Comparison of ENCODE assay signal across 9 cellular contexts in the genomic region with DNA sequence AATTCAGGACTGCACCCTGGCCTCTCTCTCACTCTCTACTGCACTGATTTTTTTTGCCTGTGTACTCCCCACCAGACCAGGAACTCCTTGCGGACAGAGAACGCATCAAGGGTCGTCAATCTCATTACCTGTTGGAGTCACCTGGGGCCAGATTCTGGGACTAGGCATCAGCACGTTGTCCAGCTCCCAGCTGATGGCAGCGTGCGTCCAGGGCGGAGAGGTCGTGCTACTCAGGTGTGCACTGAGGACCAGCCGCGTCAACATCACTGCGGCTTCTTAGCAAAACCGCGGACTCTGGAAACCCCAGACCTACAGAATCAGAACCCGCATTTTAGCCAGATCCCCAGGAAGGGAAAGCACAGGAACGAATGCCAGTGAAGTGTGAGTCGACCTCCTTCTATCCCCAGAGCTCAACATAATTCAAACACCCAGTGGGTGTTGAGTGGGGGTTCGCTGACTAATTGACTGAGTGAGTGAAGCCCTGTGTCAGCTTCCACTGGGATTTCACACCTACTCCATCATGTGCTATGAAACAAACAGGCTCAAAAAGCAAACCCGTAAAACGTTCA. TPM values are rescaled to one million over a fixed set of nuclear protein-coding genes. Genes with fewer than 3 reads are reported as not detected.
DNase-seq lines count a peak whose midpoint lies in the region; ATAC-seq and TF ChIP-seq lines count a peak whose summit lies in the region.
"Had no signal": no experiment of that assay in that cellular context is flagged by ENCODE, and none has a peak within 500 bp of the region (broad histone marks: within the 10 kb centered on the region; RNA-seq: fewer than 3 reads in every experiment).

No MANE protein-coding gene starts in this region.

- POLR2A ChIA-PET in activated CD4-positive, alpha-beta T cell treated with anti-CD3 and anti-CD28 coated beads, Interleukin-2, amount 10 ng/mL, durations not matched to agents 7 days and 5 days (lab: Charles Lee): no interaction called here

- H3K27ac ChIP-seq in SJCRH30: peak overlapping the region; percentile 97
- H3K27ac ChIP-seq in hepatocyte: no peak overlapping the region
- H3K27ac ChIP-seq in smooth muscle cell (ENCODE audit: low read depth): no peak overlapping the region

- H3F3A ChIP-seq in smooth muscle cell (ENCODE audit: low read depth): peaks cover 13% of the 10 kb centered on the region

- H3K36me3 Mint-ChIP-seq in activated CD4-positive, alpha-beta T cell treated with anti-CD3 and anti-CD28 coated beads, Interleukin-2, amount 10 ng/mL, durations not matched to agents 7 days and 5 days (ENCODE audit: low read depth): no peaks in the 10 kb centered on the region
- H3K36me3 Mint-ChIP-seq in activated T-helper 2 cell treated with anti-CD3 and anti-CD28 coated beads, Interferon-gamma antibody, Interleukin-2, Interleukin-4, amounts not matched to agents 10 μg/mL and 5 μg/mL and 100 μg/mL, durations not matched to agents 14 hours and 24 hours and 36 hours (ENCODE audit: low read depth): no peaks in the 10 kb centered on the region

- H3K4me3 ChIP-seq in SJCRH30 (peak overlapping the region; percentile 60), hepatocyte (no peak overlapping the region), smooth muscle cell (peak overlapping the region; percentile 57)

- peaks cover 14% of the 10 kb centered on the region for H3K4me1 Mint-ChIP-seq in activated CD4-positive, alpha-beta T cell treated with anti-CD3 and anti-CD28 coated beads, Interleukin-2, amount 10 ng/mL, durations not matched to agents 7 days and 5 days
- peaks cover 5% of the 10 kb centered on the region for H3K4me1 Mint-ChIP-seq in activated T-helper 2 cell treated with anti-CD3 and anti-CD28 coated beads, Interferon-gamma antibody, Interleukin-2, Interleukin-4, amounts not matched to agents 10 μg/mL and 5 μg/mL and 100 μg/mL, durations not matched to agents 14 hours and 24 hours and 36 hours (ENCODE audit: low read depth)

- H3K79me2 ChIP-seq in hepatocyte (no peaks in the 10 kb centered on the region), smooth muscle cell (ENCODE audit: low read depth) (no peaks in the 10 kb centered on the region)

- H3K27me3 ChIP-seq in SJCRH30: no peaks in the 10 kb centered on the region
- H3K27me3 ChIP-seq in hepatocyte: peaks cover 56% of the 10 kb centered on the region
- H3K27me3 ChIP-seq in smooth muscle cell (ENCODE audit: low read depth): peaks cover 35% of the 10 kb centered on the region

- no peaks in the 10 kb centered on the region for H3K9me3 Mint-ChIP-seq in activated CD4-positive, alpha-beta T cell treated with anti-CD3 and anti-CD28 coated beads, Interleukin-2, amount 10 ng/mL, durations not matched to agents 7 days and 5 days
- H3K9me3 Mint-ChIP-seq in activated T-helper 2 cell treated with anti-CD3 and anti-CD28 coated beads, Interferon-gamma antibody, Interleukin-2, Interleukin-4, amounts not matched to agents 10 μg/mL and 5 μg/mL and 100 μg/mL, durations not matched to agents 14 hours and 24 hours and 36 hours: no peaks in the 10 kb centered on the region

- DNase-seq in activated CD4-positive, alpha-beta T cell treated with anti-CD3 and anti-CD28 coated beads, Interleukin-2, amount 10 ng/mL, durations not matched to agents 7 days and 5 days: no peak
- no peak for DNase-seq in activated CD4-positive, alpha-beta T cell treated with anti-CD3 and anti-CD28 coated beads for 4 hours
- DNase-seq in SJCRH30 (no peak), hepatocyte (ENCODE audit: low spot score) (no peak), smooth muscle cell (lab: John Stamatoyannopoulos, UW; ENCODE audit: unreplicated experiment) (no peak), T1000 (lab: John Stamatoyannopoulos, UW) (no peak)
- no peak for DNase-seq in activated T-helper 2 cell treated with anti-CD3 and anti-CD28 coated beads, Interferon-gamma antibody, Interleukin-2, Interleukin-4, amounts not matched to agents 10 μg/mL and 5 μg/mL and 100 μg/mL, durations not matched to agents 14 hours and 24 hours and 36 hours (ENCODE audit: low spot score)

- CTCF ChIA-PET in activated CD4-positive, alpha-beta T cell treated with anti-CD3 and anti-CD28 coated beads, Interleukin-2, amount 10 ng/mL, durations not matched to agents 7 days and 5 days (lab: Charles Lee): interaction anchor here (0.6 to 1.4 kb wide), 2 partner anchors 15 to 52 kb away, joined by 3 read pairs; no protein-coding TSS in a partner anchor

- no peak overlapping the region for H3K27ac Mint-ChIP-seq in activated CD4-positive, alpha-beta T cell treated with anti-CD3 and anti-CD28 coated beads, Interleukin-2, amount 10 ng/mL, durations not matched to agents 7 days and 5 days
- no peak overlapping the region for H3K27ac Mint-ChIP-seq in activated T-helper 2 cell treated with anti-CD3 and anti-CD28 coated beads, Interferon-gamma antibody, Interleukin-2, Interleukin-4, amounts not matched to agents 10 μg/mL and 5 μg/mL and 100 μg/mL, durations not matched to agents 14 hours and 24 hours and 36 hours

- TF ChIP-seq CTCF in hepatocyte (IDR thresholded peaks at IDR 0.05; ENCODE audit: poor library complexity) (no peak), smooth muscle cell (IDR thresholded peaks at IDR 0.05; ENCODE audit: borderline replicate concordance, insufficient read depth, poor library complexity, severe bottlenecking) (no peak)

- H3K9me2 ChIP-seq in hepatocyte (replicated peaks; ENCODE audit: insufficient read depth): no peaks in the 10 kb centered on the region

- H4K20me1 ChIP-seq in hepatocyte (ENCODE audit: insufficient read depth, poor library complexity, severe bottlenecking): no peaks in the 10 kb centered on the region
- no peaks in the 10 kb centered on the region for H4K20me1 ChIP-seq in smooth muscle cell (ENCODE audit: low read depth)

- peak overlapping the region; percentile 19 for H3K4me3 Mint-ChIP-seq in activated CD4-positive, alpha-beta T cell treated with anti-CD3 and anti-CD28 coated beads, Interleukin-2, amount 10 ng/mL, durations not matched to agents 7 days and 5 days
- no peak overlapping the region for H3K4me3 Mint-ChIP-seq in activated T-helper 2 cell treated with anti-CD3 and anti-CD28 coated beads, Interferon-gamma antibody, Interleukin-2, Interleukin-4, amounts not matched to agents 10 μg/mL and 5 μg/mL and 100 μg/mL, durations not matched to agents 14 hours and 24 hours and 36 hours (ENCODE audit: low read depth)

- intact Hi-C loops in activated T-helper 2 cell treated with anti-CD3 and anti-CD28 coated beads, Interferon-gamma antibody, Interleukin-2, Interleukin-4, amounts not matched to agents 10 μg/mL and 5 μg/mL and 100 μg/mL, durations not matched to agents 14 hours and 24 hours and 36 hours (cut with micrococcal nuclease): loop anchor here (2.0 kb wide), 1 partner anchor 14 kb away; a partner anchor contains a TSS

- no peak overlapping the region for H2AFZ ChIP-seq in hepatocyte
- no peak overlapping the region for H2AFZ ChIP-seq in smooth muscle cell (ENCODE audit: low read depth)

- WGBS in hepatocyte (ENCODE audit: low lambda C conversion rate, missing lambda C conversion rate): 31% methylated on average over 19 of the region's 19 CpGs
- WGBS in smooth muscle cell (ENCODE audit: low lambda C conversion rate): 28% methylated on average over 19 of the region's 19 CpGs

- peaks cover 65% of the 10 kb centered on the region for H3K27me3 Mint-ChIP-seq in activated CD4-positive, alpha-beta T cell treated with anti-CD3 and anti-CD28 coated beads, Interleukin-2, amount 10 ng/mL, durations not matched to agents 7 days and 5 days
- peaks cover 70% of the 10 kb centered on the region for H3K27me3 Mint-ChIP-seq in activated T-helper 2 cell treated with anti-CD3 and anti-CD28 coated beads, Interferon-gamma antibody, Interleukin-2, Interleukin-4, amounts not matched to agents 10 μg/mL and 5 μg/mL and 100 μg/mL, durations not matched to agents 14 hours and 24 hours and 36 hours (ENCODE audit: low read depth)

- H3K36me3 ChIP-seq in SJCRH30 (no peaks in the 10 kb centered on the region), hepatocyte (replicated peaks; ENCODE audit: insufficient read depth, low read depth) (no peaks in the 10 kb centered on the region), smooth muscle cell (ENCODE audit: low read depth) (no peaks in the 10 kb centered on the region)

- H3K9ac ChIP-seq in smooth muscle cell (ENCODE audit: low read depth): no peak overlapping the region

- H3K9me3 ChIP-seq in SJCRH30 (replicated peaks) (no peaks in the 10 kb centered on the region), hepatocyte (ENCODE audit: low read depth) (no peaks in the 10 kb centered on the region), smooth muscle cell (replicated peaks; ENCODE audit: low read depth) (no peaks in the 10 kb centered on the region)

- H3K4me2 ChIP-seq in hepatocyte (peak overlapping the region; percentile 99), smooth muscle cell (peak overlapping the region; percentile 93)

- no peak for ATAC-seq in HG03280 (IDR thresholded peaks at IDR 0.05; ENCODE audit: unreplicated experiment)

- H3K4me1 ChIP-seq in SJCRH30: peaks cover 53% of the 10 kb centered on the region
- H3K4me1 ChIP-seq in hepatocyte (ENCODE audit: insufficient read depth): peaks cover 15% of the 10 kb centered on the region
- H3K4me1 ChIP-seq in smooth muscle cell (ENCODE audit: low read depth): peaks cover 34% of the 10 kb centered on the region

RNA-seq across cellular contexts. Expression of a gene that starts 13.2 kb away (rescaled TPM):
- total RNA-seq in activated CD4-positive, alpha-beta T cell treated with anti-CD3 and anti-CD28 coated beads, Interleukin-2, amount 10 ng/mL, durations not matched to agents 7 days and 5 days: not detected
- 3.1 and 3.2 TPM in 2 replicates for total RNA-seq in SJCRH30 (2014; rRNA removed; shearing (Covaris generic))
- total RNA-seq in hepatocyte (0.64 and 1.00 TPM in 2 replicates), smooth muscle cell (not detected in 2 replicates)
- polyA plus RNA-seq in hepatocyte (0.52 and 1.2 TPM in 2 replicates), smooth muscle cell (0.05 and 0.11 TPM in 2 replicates)
- not detected in 2 replicates for total RNA-seq in activated T-helper 2 cell treated with anti-CD3 and anti-CD28 coated beads, Interferon-gamma antibody, Interleukin-2, Interleukin-4, amounts not matched to agents 10 μg/mL and 5 μg/mL and 100 μg/mL, durations not matched to agents 14 hours and 24 hours and 36 hours

RNA-seq across cellular contexts. Expression of a gene that starts 37.3 kb away (rescaled TPM):
- not detected for total RNA-seq in activated CD4-positive, alpha-beta T cell treated with anti-CD3 and anti-CD28 coated beads, Interleukin-2, amount 10 ng/mL, durations not matched to agents 7 days and 5 days
- total RNA-seq in SJCRH30 (2014; rRNA removed; shearing (Covaris generic)): not detected in 2 replicates
- total RNA-seq in hepatocyte (not detected in 2 replicates), smooth muscle cell (0.99 TPM in 1 of 2 replicates, not detected in the other)
- polyA plus RNA-seq in hepatocyte (not detected in 2 replicates), smooth muscle cell (0.35 TPM in 1 of 2 replicates, not detected in the other)
- not detected in 2 replicates for total RNA-seq in activated T-helper 2 cell treated with anti-CD3 and anti-CD28 coated beads, Interferon-gamma antibody, Interleukin-2, Interleukin-4, amounts not matched to agents 10 μg/mL and 5 μg/mL and 100 μg/mL, durations not matched to agents 14 hours and 24 hours and 36 hours
- total RNA-seq: fibroblast of villous mesenchyme had no signal

RNA-seq across cellular contexts. Expression of a gene that starts 38.3 kb away (rescaled TPM):
- total RNA-seq in activated CD4-positive, alpha-beta T cell treated with anti-CD3 and anti-CD28 coated beads, Interleukin-2, amount 10 ng/mL, durations not matched to agents 7 days and 5 days: not detected
- 0.03 TPM in 1 of 2 replicates, not detected in the other for total RNA-seq in SJCRH30 (2014; rRNA removed; shearing (Covaris generic))
- total RNA-seq in hepatocyte: 0.17 TPM in 1 of 2 replicates, not detected in the other
- 0.23 TPM in 1 of 2 replicates, not detected in the other for polyA plus RNA-seq in hepatocyte
- 0.81 and 1.0 TPM in 2 replicates for total RNA-seq in smooth muscle cell
- 0.38 and 0.69 TPM in 2 replicates for polyA plus RNA-seq in smooth muscle cell
- total RNA-seq in activated T-helper 2 cell treated with anti-CD3 and anti-CD28 coated beads, Interferon-gamma antibody, Interleukin-2, Interleukin-4, amounts not matched to agents 10 μg/mL and 5 μg/mL and 100 μg/mL, durations not matched to agents 14 hours and 24 hours and 36 hours: not detected in 2 replicates
- total RNA-seq: fibroblast of villous mesenchyme had no signal
